1 cellular context compared by ENCODE assay signal in the genomic region with DNA sequence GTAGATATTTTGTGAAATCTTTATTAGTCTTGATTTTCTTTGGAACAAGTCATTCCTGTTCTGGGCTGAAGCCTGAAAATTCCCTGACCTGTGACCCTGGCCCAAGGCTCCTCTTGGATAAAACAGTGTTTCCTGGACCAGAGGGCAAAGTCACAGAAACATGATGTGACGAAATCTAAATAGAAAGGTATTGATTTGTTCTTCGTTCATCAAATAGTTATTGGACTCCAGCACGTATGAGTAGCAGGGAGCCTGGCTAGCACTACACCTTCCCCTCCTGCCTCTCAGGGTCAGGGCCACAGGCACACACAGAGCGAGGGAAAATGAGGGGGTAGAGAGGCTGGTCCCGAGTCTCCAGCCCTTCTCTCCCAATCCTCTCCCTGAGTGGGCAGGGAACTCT.
TF ChIP-seq lines count a peak whose summit lies in the region.

No MANE protein-coding gene starts in this region.

TF ChIP-seq in HepG2, 621 proteins besides CTCF, POLR2A, EP300 and RAD21 (continued from another document and continues in another):
- TF ChIP-seq KAT2B (IDR thresholded peaks at IDR 0.05; ENCODE audit: borderline replicate concordance, low read depth, low read length) = peak; percentile 90
- 0 out of 2 replicates have a peak, but pooled peaks have one; percentile 17 for TF ChIP-seq ZNF607 (CRISPR knock-in tag; IDR thresholded peaks at IDR 0.05; ENCODE audit: borderline replicate concordance)
- TF ChIP-seq, protein P1, sequence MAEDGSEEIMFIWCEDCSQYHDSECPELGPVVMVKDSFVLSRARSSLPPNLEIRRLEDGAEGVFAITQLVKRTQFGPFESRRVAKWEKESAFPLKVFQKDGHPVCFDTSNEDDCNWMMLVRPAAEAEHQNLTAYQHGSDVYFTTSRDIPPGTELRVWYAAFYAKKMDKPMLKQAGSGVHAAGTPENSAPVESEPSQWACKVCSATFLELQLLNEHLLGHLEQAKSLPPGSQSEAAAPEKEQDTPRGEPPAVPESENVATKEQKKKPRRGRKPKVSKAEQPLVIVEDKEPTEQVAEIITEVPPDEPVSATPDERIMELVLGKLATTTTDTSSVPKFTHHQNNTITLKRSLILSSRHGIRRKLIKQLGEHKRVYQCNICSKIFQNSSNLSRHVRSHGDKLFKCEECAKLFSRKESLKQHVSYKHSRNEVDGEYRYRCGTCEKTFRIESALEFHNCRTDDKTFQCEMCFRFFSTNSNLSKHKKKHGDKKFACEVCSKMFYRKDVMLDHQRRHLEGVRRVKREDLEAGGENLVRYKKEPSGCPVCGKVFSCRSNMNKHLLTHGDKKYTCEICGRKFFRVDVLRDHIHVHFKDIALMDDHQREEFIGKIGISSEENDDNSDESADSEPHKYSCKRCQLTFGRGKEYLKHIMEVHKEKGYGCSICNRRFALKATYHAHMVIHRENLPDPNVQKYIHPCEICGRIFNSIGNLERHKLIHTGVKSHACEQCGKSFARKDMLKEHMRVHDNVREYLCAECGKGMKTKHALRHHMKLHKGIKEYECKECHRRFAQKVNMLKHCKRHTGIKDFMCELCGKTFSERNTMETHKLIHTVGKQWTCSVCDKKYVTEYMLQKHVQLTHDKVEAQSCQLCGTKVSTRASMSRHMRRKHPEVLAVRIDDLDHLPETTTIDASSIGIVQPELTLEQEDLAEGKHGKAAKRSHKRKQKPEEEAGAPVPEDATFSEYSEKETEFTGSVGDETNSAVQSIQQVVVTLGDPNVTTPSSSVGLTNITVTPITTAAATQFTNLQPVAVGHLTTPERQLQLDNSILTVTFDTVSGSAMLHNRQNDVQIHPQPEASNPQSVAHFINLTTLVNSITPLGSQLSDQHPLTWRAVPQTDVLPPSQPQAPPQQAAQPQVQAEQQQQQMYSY (CRISPR knock-in tag; IDR thresholded peaks at IDR 0.05) = no peak
- TF ChIP-seq, protein P2, sequence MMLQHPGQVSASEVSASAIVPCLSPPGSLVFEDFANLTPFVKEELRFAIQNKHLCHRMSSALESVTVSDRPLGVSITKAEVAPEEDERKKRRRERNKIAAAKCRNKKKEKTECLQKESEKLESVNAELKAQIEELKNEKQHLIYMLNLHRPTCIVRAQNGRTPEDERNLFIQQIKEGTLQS (CRISPR knock-in tag; IDR thresholded peaks at IDR 0.05) = peak; percentile 63; the same call in 1 of the 2 replicates
- no peak for TF ChIP-seq ZNF577 (CRISPR knock-in tag; IDR thresholded peaks at IDR 0.05; ENCODE audit: borderline replicate concordance, low read depth)
- peak; percentile 98 for TF ChIP-seq NR2F1 (CRISPR knock-in tag; IDR thresholded peaks at IDR 0.05)
- TF ChIP-seq MIER2 (CRISPR knock-in tag; IDR thresholded peaks at IDR 0.05) = peak; percentile 45; the same call in 1 of the 2 replicates
- TF ChIP-seq CCAR2 (optimal IDR thresholded peaks at IDR 0.05; ENCODE audit: low read depth, low read length) = no peak
- peak; percentile 52; the same call in 1 of the 2 replicates for TF ChIP-seq MYC (CRISPR knock-in tag; IDR thresholded peaks at IDR 0.05; ENCODE audit: borderline replicate concordance)
- no peak for TF ChIP-seq ZNF230 (CRISPR knock-in tag; IDR thresholded peaks at IDR 0.05)
- TF ChIP-seq, protein P3, sequence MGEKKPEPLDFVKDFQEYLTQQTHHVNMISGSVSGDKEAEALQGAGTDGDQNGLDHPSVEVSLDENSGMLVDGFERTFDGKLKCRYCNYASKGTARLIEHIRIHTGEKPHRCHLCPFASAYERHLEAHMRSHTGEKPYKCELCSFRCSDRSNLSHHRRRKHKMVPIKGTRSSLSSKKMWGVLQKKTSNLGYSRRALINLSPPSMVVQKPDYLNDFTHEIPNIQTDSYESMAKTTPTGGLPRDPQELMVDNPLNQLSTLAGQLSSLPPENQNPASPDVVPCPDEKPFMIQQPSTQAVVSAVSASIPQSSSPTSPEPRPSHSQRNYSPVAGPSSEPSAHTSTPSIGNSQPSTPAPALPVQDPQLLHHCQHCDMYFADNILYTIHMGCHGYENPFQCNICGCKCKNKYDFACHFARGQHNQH (CRISPR knock-in tag; IDR thresholded peaks at IDR 0.05) = peak; percentile 80; the same call in 1 of the 2 replicates
- TF ChIP-seq PCBP2 (optimal IDR thresholded peaks at IDR 0.05; ENCODE audit: low read depth, low read length, poor library complexity, severe bottlenecking) = no peak
- TF ChIP-seq ZNF629 (CRISPR knock-in tag; conservative IDR thresholded peaks at IDR 0.05) = peak; percentile 55; the same call in 1 of the 2 replicates
- peak; percentile 76 for TF ChIP-seq SKI (IDR thresholded peaks at IDR 0.05; ENCODE audit: partially characterized antibody)
- TF ChIP-seq, protein P4, sequence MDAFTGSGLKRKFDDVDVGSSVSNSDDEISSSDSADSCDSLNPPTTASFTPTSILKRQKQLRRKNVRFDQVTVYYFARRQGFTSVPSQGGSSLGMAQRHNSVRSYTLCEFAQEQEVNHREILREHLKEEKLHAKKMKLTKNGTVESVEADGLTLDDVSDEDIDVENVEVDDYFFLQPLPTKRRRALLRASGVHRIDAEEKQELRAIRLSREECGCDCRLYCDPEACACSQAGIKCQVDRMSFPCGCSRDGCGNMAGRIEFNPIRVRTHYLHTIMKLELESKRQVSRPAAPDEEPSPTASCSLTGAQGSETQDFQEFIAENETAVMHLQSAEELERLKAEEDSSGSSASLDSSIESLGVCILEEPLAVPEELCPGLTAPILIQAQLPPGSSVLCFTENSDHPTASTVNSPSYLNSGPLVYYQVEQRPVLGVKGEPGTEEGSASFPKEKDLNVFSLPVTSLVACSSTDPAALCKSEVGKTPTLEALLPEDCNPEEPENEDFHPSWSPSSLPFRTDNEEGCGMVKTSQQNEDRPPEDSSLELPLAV (CRISPR knock-in tag; conservative IDR thresholded peaks at IDR 0.05; ENCODE audit: low read depth) = no peak
- TF ChIP-seq, protein P5, sequence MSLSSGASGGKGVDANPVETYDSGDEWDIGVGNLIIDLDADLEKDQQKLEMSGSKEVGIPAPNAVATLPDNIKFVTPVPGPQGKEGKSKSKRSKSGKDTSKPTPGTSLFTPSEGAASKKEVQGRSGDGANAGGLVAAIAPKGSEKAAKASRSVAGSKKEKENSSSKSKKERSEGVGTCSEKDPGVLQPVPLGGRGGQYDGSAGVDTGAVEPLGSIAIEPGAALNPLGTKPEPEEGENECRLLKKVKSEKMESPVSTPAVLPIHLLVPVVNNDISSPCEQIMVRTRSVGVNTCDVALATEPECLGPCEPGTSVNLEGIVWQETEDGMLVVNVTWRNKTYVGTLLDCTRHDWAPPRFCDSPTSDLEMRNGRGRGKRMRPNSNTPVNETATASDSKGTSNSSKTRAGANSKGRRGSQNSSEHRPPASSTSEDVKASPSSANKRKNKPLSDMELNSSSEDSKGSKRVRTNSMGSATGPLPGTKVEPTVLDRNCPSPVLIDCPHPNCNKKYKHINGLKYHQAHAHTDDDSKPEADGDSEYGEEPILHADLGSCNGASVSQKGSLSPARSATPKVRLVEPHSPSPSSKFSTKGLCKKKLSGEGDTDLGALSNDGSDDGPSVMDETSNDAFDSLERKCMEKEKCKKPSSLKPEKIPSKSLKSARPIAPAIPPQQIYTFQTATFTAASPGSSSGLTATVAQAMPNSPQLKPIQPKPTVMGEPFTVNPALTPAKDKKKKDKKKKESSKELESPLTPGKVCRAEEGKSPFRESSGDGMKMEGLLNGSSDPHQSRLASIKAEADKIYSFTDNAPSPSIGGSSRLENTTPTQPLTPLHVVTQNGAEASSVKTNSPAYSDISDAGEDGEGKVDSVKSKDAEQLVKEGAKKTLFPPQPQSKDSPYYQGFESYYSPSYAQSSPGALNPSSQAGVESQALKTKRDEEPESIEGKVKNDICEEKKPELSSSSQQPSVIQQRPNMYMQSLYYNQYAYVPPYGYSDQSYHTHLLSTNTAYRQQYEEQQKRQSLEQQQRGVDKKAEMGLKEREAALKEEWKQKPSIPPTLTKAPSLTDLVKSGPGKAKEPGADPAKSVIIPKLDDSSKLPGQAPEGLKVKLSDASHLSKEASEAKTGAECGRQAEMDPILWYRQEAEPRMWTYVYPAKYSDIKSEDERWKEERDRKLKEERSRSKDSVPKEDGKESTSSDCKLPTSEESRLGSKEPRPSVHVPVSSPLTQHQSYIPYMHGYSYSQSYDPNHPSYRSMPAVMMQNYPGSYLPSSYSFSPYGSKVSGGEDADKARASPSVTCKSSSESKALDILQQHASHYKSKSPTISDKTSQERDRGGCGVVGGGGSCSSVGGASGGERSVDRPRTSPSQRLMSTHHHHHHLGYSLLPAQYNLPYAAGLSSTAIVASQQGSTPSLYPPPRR (CRISPR knock-in tag; IDR thresholded peaks at IDR 0.05; ENCODE audit: borderline replicate concordance) = peak; percentile 89
- TF ChIP-seq, protein P6, sequence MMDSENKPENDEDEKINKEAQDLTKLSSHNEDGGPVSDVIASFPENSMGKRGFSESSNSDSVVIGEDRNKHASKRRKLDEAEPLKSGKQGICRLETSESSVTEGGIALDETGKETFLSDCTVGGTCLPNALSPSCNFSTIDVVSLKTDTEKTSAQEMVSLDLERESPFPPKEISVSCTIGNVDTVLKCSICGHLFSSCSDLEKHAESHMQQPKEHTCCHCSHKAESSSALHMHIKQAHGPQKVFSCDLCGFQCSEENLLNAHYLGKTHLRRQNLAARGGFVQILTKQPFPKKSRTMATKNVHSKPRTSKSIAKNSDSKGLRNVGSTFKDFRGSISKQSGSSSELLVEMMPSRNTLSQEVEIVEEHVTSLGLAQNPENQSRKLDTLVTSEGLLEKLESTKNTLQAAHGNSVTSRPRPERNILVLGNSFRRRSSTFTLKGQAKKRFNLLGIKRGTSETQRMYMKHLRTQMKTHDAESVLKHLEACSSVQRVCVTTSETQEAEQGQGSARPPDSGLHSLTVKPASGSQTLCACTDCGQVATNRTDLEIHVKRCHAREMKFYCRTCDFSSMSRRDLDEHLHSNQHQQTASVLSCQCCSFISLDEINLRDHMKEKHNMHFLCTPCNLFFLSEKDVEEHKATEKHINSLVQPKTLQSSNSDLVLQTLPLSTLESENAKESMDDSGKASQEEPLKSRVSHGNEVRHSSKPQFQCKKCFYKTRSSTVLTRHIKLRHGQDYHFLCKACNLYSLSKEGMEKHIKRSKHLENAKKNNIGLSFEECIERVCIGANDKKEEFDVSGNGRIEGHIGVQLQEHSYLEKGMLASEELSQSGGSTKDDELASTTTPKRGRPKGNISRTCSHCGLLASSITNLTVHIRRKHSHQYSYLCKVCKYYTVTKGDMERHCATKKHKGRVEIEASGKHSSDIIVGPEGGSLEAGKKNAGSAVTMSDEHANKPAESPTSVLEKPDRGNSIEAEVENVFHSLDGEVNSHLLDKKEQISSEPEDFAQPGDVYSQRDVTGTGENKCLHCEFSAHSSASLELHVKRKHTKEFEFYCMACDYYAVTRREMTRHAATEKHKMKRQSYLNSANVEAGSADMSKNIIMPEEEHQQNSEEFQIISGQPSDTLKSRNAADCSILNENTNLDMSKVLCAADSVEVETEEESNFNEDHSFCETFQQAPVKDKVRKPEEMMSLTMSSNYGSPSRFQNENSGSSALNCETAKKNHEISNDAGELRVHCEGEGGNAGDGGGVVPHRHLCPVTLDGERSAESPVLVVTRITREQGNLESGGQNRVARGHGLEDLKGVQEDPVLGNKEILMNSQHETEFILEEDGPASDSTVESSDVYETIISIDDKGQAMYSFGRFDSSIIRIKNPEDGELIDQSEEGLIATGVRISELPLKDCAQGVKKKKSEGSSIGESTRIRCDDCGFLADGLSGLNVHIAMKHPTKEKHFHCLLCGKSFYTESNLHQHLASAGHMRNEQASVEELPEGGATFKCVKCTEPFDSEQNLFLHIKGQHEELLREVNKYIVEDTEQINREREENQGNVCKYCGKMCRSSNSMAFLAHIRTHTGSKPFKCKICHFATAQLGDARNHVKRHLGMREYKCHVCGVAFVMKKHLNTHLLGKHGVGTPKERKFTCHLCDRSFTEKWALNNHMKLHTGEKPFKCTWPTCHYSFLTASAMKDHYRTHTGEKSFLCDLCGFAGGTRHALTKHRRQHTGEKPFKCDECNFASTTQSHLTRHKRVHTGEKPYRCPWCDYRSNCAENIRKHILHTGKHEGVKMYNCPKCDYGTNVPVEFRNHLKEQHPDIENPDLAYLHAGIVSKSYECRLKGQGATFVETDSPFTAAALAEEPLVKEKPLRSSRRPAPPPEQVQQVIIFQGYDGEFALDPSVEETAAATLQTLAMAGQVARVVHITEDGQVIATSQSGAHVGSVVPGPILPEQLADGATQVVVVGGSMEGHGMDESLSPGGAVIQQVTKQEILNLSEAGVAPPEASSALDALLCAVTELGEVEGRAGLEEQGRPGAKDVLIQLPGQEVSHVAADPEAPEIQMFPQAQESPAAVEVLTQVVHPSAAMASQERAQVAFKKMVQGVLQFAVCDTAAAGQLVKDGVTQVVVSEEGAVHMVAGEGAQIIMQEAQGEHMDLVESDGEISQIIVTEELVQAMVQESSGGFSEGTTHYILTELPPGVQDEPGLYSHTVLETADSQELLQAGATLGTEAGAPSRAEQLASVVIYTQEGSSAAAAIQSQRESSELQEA (CRISPR knock-in tag; IDR thresholded peaks at IDR 0.05; ENCODE audit: not compliant biosample characterization) = no peak
- TF ChIP-seq SOX6 (IDR thresholded peaks at IDR 0.05) = no peak
- TF ChIP-seq SOX6 (CRISPR knock-in tag; IDR thresholded peaks at IDR 0.05) = peak; percentile 92
- TF ChIP-seq, protein P7, sequence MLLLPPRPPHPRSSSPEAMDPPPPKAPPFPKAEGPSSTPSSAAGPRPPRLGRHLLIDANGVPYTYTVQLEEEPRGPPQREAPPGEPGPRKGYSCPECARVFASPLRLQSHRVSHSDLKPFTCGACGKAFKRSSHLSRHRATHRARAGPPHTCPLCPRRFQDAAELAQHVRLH (CRISPR knock-in tag; IDR thresholded peaks at IDR 0.05; ENCODE audit: borderline replicate concordance, low read depth) = peak; percentile 56; the same call in 1 of the 2 replicates
- peak; percentile 62; the same call in 1 of the 2 replicates for TF ChIP-seq SIX4 (CRISPR knock-in tag; IDR thresholded peaks at IDR 0.05)
- no peak for TF ChIP-seq HNRNPLL (IDR thresholded peaks at IDR 0.05; ENCODE audit: low read depth, low read length, poor library complexity, severe bottlenecking)
- TF ChIP-seq ZNF282 (IDR thresholded peaks at IDR 0.05; ENCODE audit: partially characterized antibody) = no peak
- TF ChIP-seq KDM6A (CRISPR knock-in tag; IDR thresholded peaks at IDR 0.05; ENCODE audit: low read depth) = peak; percentile 92
- TF ChIP-seq GATAD2A (CRISPR knock-in tag; IDR thresholded peaks at IDR 0.05) = peak; percentile 98
- TF ChIP-seq PHF8 (CRISPR knock-in tag; IDR thresholded peaks at IDR 0.05) = no peak; the same call in 1 of the 2 replicates
- TF ChIP-seq, protein P8, sequence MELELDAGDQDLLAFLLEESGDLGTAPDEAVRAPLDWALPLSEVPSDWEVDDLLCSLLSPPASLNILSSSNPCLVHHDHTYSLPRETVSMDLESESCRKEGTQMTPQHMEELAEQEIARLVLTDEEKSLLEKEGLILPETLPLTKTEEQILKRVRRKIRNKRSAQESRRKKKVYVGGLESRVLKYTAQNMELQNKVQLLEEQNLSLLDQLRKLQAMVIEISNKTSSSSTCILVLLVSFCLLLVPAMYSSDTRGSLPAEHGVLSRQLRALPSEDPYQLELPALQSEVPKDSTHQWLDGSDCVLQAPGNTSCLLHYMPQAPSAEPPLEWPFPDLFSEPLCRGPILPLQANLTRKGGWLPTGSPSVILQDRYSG (CRISPR knock-in tag; IDR thresholded peaks at IDR 0.05) = no peak
- TF ChIP-seq ZNF816 (CRISPR knock-in tag; IDR thresholded peaks at IDR 0.05; ENCODE audit: borderline replicate concordance) = no peak
- no peak for TF ChIP-seq ZNF562 (CRISPR knock-in tag; IDR thresholded peaks at IDR 0.05; ENCODE audit: borderline replicate concordance)
- TF ChIP-seq, protein P9, sequence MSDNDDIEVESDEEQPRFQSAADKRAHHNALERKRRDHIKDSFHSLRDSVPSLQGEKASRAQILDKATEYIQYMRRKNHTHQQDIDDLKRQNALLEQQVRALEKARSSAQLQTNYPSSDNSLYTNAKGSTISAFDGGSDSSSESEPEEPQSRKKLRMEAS (IDR thresholded peaks at IDR 0.05) = peak; percentile 76
- no peak for TF ChIP-seq RFX5 (IDR thresholded peaks at IDR 0.05; ENCODE audit: low read depth, low read length)
- TF ChIP-seq SRSF4 (IDR thresholded peaks at IDR 0.05; ENCODE audit: low read depth, low read length, poor library complexity, severe bottlenecking) = no peak
- no peak for TF ChIP-seq SNAI1 (CRISPR knock-in tag; IDR thresholded peaks at IDR 0.05; ENCODE audit: borderline replicate concordance)
- TF ChIP-seq ZNF367 (CRISPR knock-in tag; IDR thresholded peaks at IDR 0.05; ENCODE audit: borderline replicate concordance) = no peak
- TF ChIP-seq FOXM1 (CRISPR knock-in tag; IDR thresholded peaks at IDR 0.05) = no peak
